In genomic region chr1:10495475-10495817, GRCh38 we compare ENCODE assay signal across 8 cellular contexts. TPM values are rescaled to one million over a fixed set of nuclear protein-coding genes. Genes with fewer than 3 reads are reported as not detected.
DNase-seq lines count a peak whose midpoint lies in the region; ATAC-seq, FAIRE-seq and TF ChIP-seq lines count a peak whose summit lies in the region.

No MANE protein-coding gene starts in this region.

- peak overlapping the region; percentile 86 for H3K4me2 ChIP-seq in astrocyte (ENCODE audit: low read length)

- H3K4me3 ChIP-seq in astrocyte (ENCODE audit: insufficient read depth, low read depth, low read length): no peak overlapping the region
- peak overlapping the region; percentile 50 to 67 for H3K4me3 ChIP-seq in muscle layer of duodenum (ENCODE audit: low read depth in 1 of 2, low read length in 2 of 2)
- H3K4me3 ChIP-seq in transverse colon: peak overlapping the region in 1 of 4 donors; percentile 34

- CTCF ChIA-PET in activated naive CD4-positive, alpha-beta T cell treated with anti-CD3 and anti-CD28 coated beads for 36 hours (lab: Charles Lee): interaction anchor here (0.6 to 5.6 kb wide), 16 partner anchors 9 to 468 kb away, joined by 3 to 85 read pairs (median 4); partner anchors contain the start of gene CENPS

- H3K9me3 ChIP-seq in astrocyte (ENCODE audit: insufficient read depth, low read depth, low read length): no peaks in the 10 kb centered on the region
- H3K9me3 ChIP-seq in muscle layer of duodenum (ENCODE audit: control insufficient read depth in 1 of 2, low read length in 2 of 2): no peaks in the 10 kb centered on the region
- H3K9me3 ChIP-seq in transverse colon: no peaks in the 10 kb centered on the region

- H3K79me2 ChIP-seq in astrocyte (ENCODE audit: insufficient read depth, low read length): peaks cover 79% of the 10 kb centered on the region

- no peak for DNase-seq in activated naive CD4-positive, alpha-beta T cell treated with anti-CD3 and anti-CD28 coated beads for 36 hours
- DNase-seq in activated naive CD4-positive, alpha-beta T cell treated with Interleukin-2 at 50 U/mL for 16 hours: no peak
- DNase-seq in astrocyte (ENCODE audit: low read depth) (no peak), transverse colon (no peak)

- no peak for TF ChIP-seq EP300 in transverse colon (IDR thresholded peaks at IDR 0.05; ENCODE audit: low read depth)

- peaks cover 39% of the 10 kb centered on the region for H3K4me1 Mint-ChIP-seq in activated naive CD4-positive, alpha-beta T cell treated with anti-CD3 and anti-CD28 coated beads for 36 hours (ENCODE audit: low read depth)
- H3K4me1 Mint-ChIP-seq in astrocyte (ENCODE audit: low read depth, unreplicated experiment): peaks cover 11% of the 10 kb centered on the region

- H3K4me3 Mint-ChIP-seq in activated naive CD4-positive, alpha-beta T cell treated with anti-CD3 and anti-CD28 coated beads for 36 hours: peak overlapping the region; percentile 67
- H3K4me3 Mint-ChIP-seq in astrocyte (ENCODE audit: unreplicated experiment): no peak overlapping the region

- FAIRE-seq in astrocyte (lab: Jason Lieb, UNC): no peak

- peak overlapping the region; percentile 3 for H2AFZ ChIP-seq in astrocyte (ENCODE audit: low read depth, low read length)

- peak overlapping the region; percentile 87 for H3K27ac Mint-ChIP-seq in activated naive CD4-positive, alpha-beta T cell treated with anti-CD3 and anti-CD28 coated beads for 36 hours
- peak overlapping the region; percentile 75 for H3K27ac Mint-ChIP-seq in astrocyte (ENCODE audit: unreplicated experiment)

- H3K9me3 Mint-ChIP-seq in activated naive CD4-positive, alpha-beta T cell treated with anti-CD3 and anti-CD28 coated beads for 36 hours: no peaks in the 10 kb centered on the region
- no peaks in the 10 kb centered on the region for H3K9me3 Mint-ChIP-seq in astrocyte (ENCODE audit: unreplicated experiment)

- in situ Hi-C loops in transverse colon (cut with MboI; ENCODE audit: low pct_ligation_motif_present in 1 of 4, low pct_unique_long_range_greater_than_20kb in 1 of 4, low sequenced_read_pairs in 3 of 4): loop anchor here in 1 of 4 donors (10.0 kb wide), 1 partner anchor 61 kb away; the partner anchor contains the start of gene CENPS

- no peak for TF ChIP-seq CTCF in astrocyte (IDR thresholded peaks at IDR 0.05; ENCODE audit: insufficient read depth, low read depth, low read length)
- TF ChIP-seq CTCF in transverse colon (IDR thresholded peaks at IDR 0.05): no peak

- peaks cover 90% of the 10 kb centered on the region for H4K20me1 ChIP-seq in astrocyte (ENCODE audit: insufficient read depth, low read length)

- peaks cover 11% of the 10 kb centered on the region for H3K36me3 Mint-ChIP-seq in activated naive CD4-positive, alpha-beta T cell treated with anti-CD3 and anti-CD28 coated beads for 36 hours (ENCODE audit: low read depth)
- H3K36me3 Mint-ChIP-seq in astrocyte (ENCODE audit: low read depth, unreplicated experiment): no peaks in the 10 kb centered on the region

- H3K27me3 ChIP-seq in astrocyte (ENCODE audit: insufficient read depth, low read length): no peaks in the 10 kb centered on the region
- H3K27me3 ChIP-seq in muscle layer of duodenum (ENCODE audit: low read depth, low read length): no peaks in the 10 kb centered on the region
- H3K27me3 ChIP-seq in transverse colon: no peaks in the 10 kb centered on the region

- H3K9ac ChIP-seq in astrocyte (ENCODE audit: low read length): peak overlapping the region; percentile 68

- H3K4me1 ChIP-seq in astrocyte (ENCODE audit: insufficient read depth, low read length): peaks cover 6% of the 10 kb centered on the region
- peaks cover 4 to 18% of the 10 kb centered on the region in 2 donors for H3K4me1 ChIP-seq in muscle layer of duodenum (ENCODE audit: control insufficient read depth in 1 of 2, insufficient read depth in 2 of 2, low read length in 2 of 2)
- peaks cover 0 to 18% (median 13%) of the 10 kb centered on the region in 4 donors for H3K4me1 ChIP-seq in transverse colon

- no peak for ATAC-seq in GM21529 (IDR thresholded peaks at IDR 0.05; ENCODE audit: unreplicated experiment)
- ATAC-seq in HG03378 (IDR thresholded peaks at IDR 0.05; ENCODE audit: unreplicated experiment): no peak
- no peak for ATAC-seq in HG02678 (IDR thresholded peaks at IDR 0.05; ENCODE audit: unreplicated experiment)

- H3K36me3 ChIP-seq in astrocyte (ENCODE audit: insufficient read depth, low read length): peaks cover 3% of the 10 kb centered on the region
- peaks cover 0 to 9% of the 10 kb centered on the region in 2 donors for H3K36me3 ChIP-seq in muscle layer of duodenum (ENCODE audit: control insufficient read depth in 1 of 2, insufficient read depth in 2 of 2, low read length in 2 of 2)
- no peaks in the 10 kb centered on the region for H3K36me3 ChIP-seq in transverse colon

- WGBS in transverse colon (ENCODE audit: low coverage in 1 of 2), 2 donors: 40 to 66% methylated on average over 1 to 10 of the region's 10 CpGs

- H3K27me3 Mint-ChIP-seq in activated naive CD4-positive, alpha-beta T cell treated with anti-CD3 and anti-CD28 coated beads for 36 hours (ENCODE audit: low read depth): no peaks in the 10 kb centered on the region
- H3K27me3 Mint-ChIP-seq in astrocyte (ENCODE audit: low read depth, unreplicated experiment): no peaks in the 10 kb centered on the region

- H3K27ac ChIP-seq in astrocyte (ENCODE audit: low read depth, low read length) (no peak overlapping the region), muscle layer of duodenum (ENCODE audit: low read length) (no peak overlapping the region), transverse colon (peak overlapping the region; percentile 55 to 73 (median 68))

- intact Hi-C loops in activated naive CD4-positive, alpha-beta T cell treated with anti-CD3 and anti-CD28 coated beads for 36 hours (cut with micrococcal nuclease): loop anchor here (1.0 to 5.0 kb wide), 7 partner anchors 16 to 447 kb away; partner anchors contain the start of gene PEX14
- intact Hi-C loops in transverse colon (cut with DNase I; ENCODE audit: low total_unique reads): loop anchor here (2.0 kb wide), 1 partner anchor 65 kb away; the partner anchor contains the start of gene CENPS

- TF ChIP-seq POLR2A in transverse colon (IDR thresholded peaks at IDR 0.05): no peak

RNA-seq across cellular contexts. Expression of gene PEX14, which starts 20.7 kb away (rescaled TPM):
- 10 to 100 TPM; 15.8 to 17.2 TPM for total RNA-seq in activated naive CD4-positive, alpha-beta T cell treated with anti-CD3 and anti-CD28 coated beads for 36 hours
- total RNA-seq in astrocyte (23.1 and 23.3 TPM in 2 replicates), transverse colon (10 to 100 TPM in 3 of 4 donors, 1 to 10 TPM in 1; 2.4 to 16.5 (median 12.6) TPM)

RNA-seq across cellular contexts. Expression of gene DFFA, which starts 23.1 kb away (rescaled TPM):
- total RNA-seq in activated naive CD4-positive, alpha-beta T cell treated with anti-CD3 and anti-CD28 coated beads for 36 hours: 10 to 100 TPM; 34.2 to 36.1 TPM
- 47.4 and 58.2 TPM in 2 replicates for total RNA-seq in astrocyte
- total RNA-seq in transverse colon: 10 to 100 TPM in 3 of 4 donors, 1 to 10 TPM in 1; 7.5 to 31.6 (median 17.1) TPM

RNA-seq across cellular contexts. Expression of gene CORT, which starts 45.6 kb away (rescaled TPM):
- under 1 TPM; 0.29 to 0.47 TPM for total RNA-seq in activated naive CD4-positive, alpha-beta T cell treated with anti-CD3 and anti-CD28 coated beads for 36 hours
- total RNA-seq in astrocyte (0.23 and 0.29 TPM in 2 replicates), transverse colon (1 to 10 TPM in 3 of 4 donors, not detected in 1; 1.1 to 6.4 (median 2.6) TPM)

Comparison
In these comparisons a context has a peak if more than half of its experiments do, and no peak if none do; other contexts are left out.
1. H3K27ac ChIP-seq: peak in transverse colon (4 of 4); none in astrocyte (single experiment) and muscle layer of duodenum (single experiment).